Comparison of ENCODE assay signal across 13 cellular contexts in genomic region chr16:72427786-72428480, GRCh38.
A peak's percentile ranks its signal among the peaks of the same experiment; 100 is the strongest.
DNase-seq lines count a peak whose midpoint lies in the region; FAIRE-seq lines count a peak whose summit lies in the region.
"Had no signal": no experiment of that assay in that cellular context is flagged by ENCODE, and none has a peak within 500 bp of the region (broad histone marks: within the 10 kb centered on the region; RNA-seq: fewer than 3 reads in every experiment).

No MANE protein-coding gene starts in this region.

- DNase-seq in HTR-8/SVneo (ENCODE audit: insufficient read length, low spot score) (no peak), head of caudate nucleus (peak in 37 of 42 donors; percentile 5 to 76 (median 45)), putamen (ENCODE audit: low spot score) (peak; percentile 62), NCI-H1436 treated with DMSO at 0.1 percent for 48 hours (lab: John Stamatoyannopoulos, UW) (no peak), ecto neural progenitor cell (ENCODE audit: low spot score) (no peak)
- no peak for DNase-seq in effector memory CD4-positive, alpha-beta T cell
- DNase-seq: CD8-positive, alpha-beta memory T cell; NCI-H146; NCI-H2081 treated with DMSO at 0.1 percent for 48 hours; PC-3 had no signal

- no peaks in the 10 kb centered on the region for H3K36me3 ChIP-seq in effector memory CD4-positive, alpha-beta T cell (ENCODE audit: control insufficient read depth, insufficient read depth, low read length)
- H3K36me3 ChIP-seq: SJSA1 had no signal

- FAIRE-seq in HTR-8/SVneo (lab: Jason Lieb, UNC), result peak; percentile 42
- FAIRE-seq: H1 had no signal

- intact Hi-C loops in head of caudate nucleus (cut with DNase I), result no loop called here

- peak overlapping the region; percentile 95 for H3K27ac ChIP-seq in angular gyrus (ENCODE audit: low read depth, low read length)
- no peak overlapping the region for H3K27ac ChIP-seq in effector memory CD4-positive, alpha-beta T cell (ENCODE audit: insufficient read depth, low read length, poor library complexity, severe bottlenecking)
- H3K27ac ChIP-seq: SJSA1 had no signal

- peaks cover 3% of the 10 kb centered on the region for H3K9me3 ChIP-seq in effector memory CD4-positive, alpha-beta T cell (ENCODE audit: control insufficient read depth, low read length)
- H3K9me3 ChIP-seq: SJSA1 had no signal

- no peaks in the 10 kb centered on the region for H3K4me1 ChIP-seq in effector memory CD4-positive, alpha-beta T cell (ENCODE audit: control insufficient read depth, insufficient read depth, low read length, poor library complexity, severe bottlenecking)
- H3K4me1 ChIP-seq: SJSA1 had no signal

- no peak overlapping the region for H3K4me3 ChIP-seq in effector memory CD4-positive, alpha-beta T cell (ENCODE audit: insufficient read depth, low read depth, low read length, poor library complexity, severe bottlenecking)
- H3K4me3 ChIP-seq: SJSA1 had no signal

- no peaks in the 10 kb centered on the region for H3K27me3 ChIP-seq in effector memory CD4-positive, alpha-beta T cell (replicated peaks; ENCODE audit: control insufficient read depth, insufficient read depth, low read length, poor library complexity, severe bottlenecking)
- H3K27me3 ChIP-seq: SJSA1 had no signal

Comparison
In these comparisons a context has a peak if more than half of its experiments do, and no peak if none do; other contexts are left out.
1. DNase-seq: peak in head of caudate nucleus (37 of 42) and putamen (single experiment); none in HTR-8/SVneo (single experiment), effector memory CD4-positive, alpha-beta T cell (0 of 3), NCI-H1436 treated with DMSO at 0.1 percent for 48 hours (single experiment) and ecto neural progenitor cell (single experiment).